In genomic region chr12:56988207-56988739, GRCh38 we compare ENCODE assay signal across 12 cellular contexts. TPM values are rescaled to one million over a fixed set of nuclear protein-coding genes. Genes with fewer than 3 reads are reported as not detected.
DNase-seq lines count a peak whose midpoint lies in the region; ATAC-seq, FAIRE-seq and TF ChIP-seq lines count a peak whose summit lies in the region.
"Had no signal": no experiment of that assay in that cellular context is flagged by ENCODE, and none has a peak within 500 bp of the region (broad histone marks: within the 10 kb centered on the region; RNA-seq: fewer than 3 reads in every experiment).

No MANE protein-coding gene starts in this region.

- TF ChIP-seq CTCF in GM13976 (IDR thresholded peaks at IDR 0.05; ENCODE audit: borderline replicate concordance, control extremely low read depth, extremely low read depth, insufficient read depth, missing control alignments), result no peak
- no peak for TF ChIP-seq CTCF in right lobe of liver (IDR thresholded peaks at IDR 0.05)

- WGBS in right lobe of liver (ENCODE audit: insufficient coverage, low coverage, low lambda C conversion rate, missing lambda C conversion rate), result 30% methylated on average over 5 of the region's 5 CpGs

- no peak overlapping the region for H3K4me3 ChIP-seq in right lobe of liver

- peak overlapping the region in 1 of 3 donors; percentile 15 for H3K27ac ChIP-seq in right lobe of liver
- H3K27ac ChIP-seq: epithelial cell of prostate had no signal

- H3K36me3 ChIP-seq in right lobe of liver, result no peaks in the 10 kb centered on the region
- H3K36me3 ChIP-seq: BE2C had no signal

- in situ Hi-C loops in GM13976 (cut with MboI; ENCODE audit: low sequenced_read_pairs, unreplicated experiment), result loop anchor here (25.0 kb wide), 1 partner anchor 151 kb away; no protein-coding TSS in a partner anchor

- DNase-seq in GM13976 (ENCODE audit: low spot score) (peak; percentile 18), NOMO-1 treated with dmso at 0.1 percent for 144 hours (lab: John Stamatoyannopoulos, UW; ENCODE audit: unreplicated experiment) (peak; percentile 20), dermis blood vessel endothelial cell (peak; percentile 50), right lobe of liver (peak in 1 of 3 donors; percentile 47), HTR-8/SVneo (ENCODE audit: insufficient read length, low spot score) (no peak)
- no peak for DNase-seq in activated effector memory CD4-positive, alpha-beta T cell treated with anti-CD3 and anti-CD28 coated beads, Interleukin-2, amount 50 U/mL, for 16 hours

- peak; percentile 9 to 50 (median 32) for ATAC-seq in right lobe of liver
- ATAC-seq in HG03342 (IDR thresholded peaks at IDR 0.05; ENCODE audit: unreplicated experiment), result no peak
- no peak for ATAC-seq in GM18517 (IDR thresholded peaks at IDR 0.05; ENCODE audit: unreplicated experiment)

- FAIRE-seq in HTR-8/SVneo (lab: Jason Lieb, UNC), result no peak

- TF ChIP-seq POLR2A in right lobe of liver (IDR thresholded peaks at IDR 0.05), result no peak

- intact Hi-C loops in right lobe of liver (cut with DNase I), result loop anchor here (5.0 to 10.0 kb wide), 2 partner anchors 223 to 226 kb away; partner anchors contain the start of gene HSD17B6 (in 2 of the 2)

- no peaks in the 10 kb centered on the region for H3K9me3 ChIP-seq in right lobe of liver
- H3K9me3 ChIP-seq: BE2C had no signal

- peaks cover 0 to 46% (median 12%) of the 10 kb centered on the region in 4 donors for H3K4me1 ChIP-seq in right lobe of liver
- H3K4me1 ChIP-seq: BE2C had no signal

- no peaks in the 10 kb centered on the region for H3K27me3 ChIP-seq in right lobe of liver

RNA-seq across cellular contexts. Expression of gene ZBTB39, which starts 18.1 kb away (rescaled TPM):
- 11.1 and 11.2 TPM in 2 replicates for total RNA-seq in dermis blood vessel endothelial cell
- total RNA-seq in right lobe of liver, result 1 to 10 TPM; 1.8 to 3.7 (median 3.3) TPM

RNA-seq across cellular contexts. Expression of gene TAC3, which starts 28.1 kb away (rescaled TPM):
- not detected in 2 replicates for total RNA-seq in dermis blood vessel endothelial cell
- total RNA-seq in right lobe of liver, result not detected
- total RNA-seq: M059J, renal cortical epithelial cell had no signal

RNA-seq across cellular contexts. Expression of gene RDH16, which starts 30.9 kb away (rescaled TPM):
- total RNA-seq in dermis blood vessel endothelial cell (0.17 TPM in 1 of 2 replicates, not detected in the other), right lobe of liver (100 to 1,000 TPM in 4 of 6 experiments, 10 to 100 TPM in 2; 84.6 to 481 (median 147) TPM)
- total RNA-seq: M059J had no signal

RNA-seq across cellular contexts. Expression of gene SDR9C7, which starts 54.1 kb away (rescaled TPM):
- total RNA-seq in dermis blood vessel endothelial cell, result not detected in 2 replicates
- not detected for total RNA-seq in right lobe of liver
- total RNA-seq: M059J, renal cortical epithelial cell had no signal

Comparison
In these comparisons a context has a peak if more than half of its experiments do, and no peak if none do; other contexts are left out.
1. DNase-seq: peak in GM13976 (single experiment), NOMO-1 treated with dmso at 0.1 percent for 144 hours (single experiment) and dermis blood vessel endothelial cell (single experiment); none in activated effector memory CD4-positive, alpha-beta T cell treated with anti-CD3 and anti-CD28 coated beads, Interleukin-2, amount 50 U/mL, for 16 hours (single experiment) and HTR-8/SVneo (single experiment).
2. ATAC-seq: peak in right lobe of liver (4 of 4); none in HG03342 (single experiment) and GM18517 (single experiment).
3. RNA of gene RDH16, which starts 30.9 kb away (total RNA-seq): 84.6 to 481 TPM in right lobe of liver; 0.17 TPM in dermis blood vessel endothelial cell; every median in the first group is over 10 times any median in the second.